In the genomic region with DNA sequence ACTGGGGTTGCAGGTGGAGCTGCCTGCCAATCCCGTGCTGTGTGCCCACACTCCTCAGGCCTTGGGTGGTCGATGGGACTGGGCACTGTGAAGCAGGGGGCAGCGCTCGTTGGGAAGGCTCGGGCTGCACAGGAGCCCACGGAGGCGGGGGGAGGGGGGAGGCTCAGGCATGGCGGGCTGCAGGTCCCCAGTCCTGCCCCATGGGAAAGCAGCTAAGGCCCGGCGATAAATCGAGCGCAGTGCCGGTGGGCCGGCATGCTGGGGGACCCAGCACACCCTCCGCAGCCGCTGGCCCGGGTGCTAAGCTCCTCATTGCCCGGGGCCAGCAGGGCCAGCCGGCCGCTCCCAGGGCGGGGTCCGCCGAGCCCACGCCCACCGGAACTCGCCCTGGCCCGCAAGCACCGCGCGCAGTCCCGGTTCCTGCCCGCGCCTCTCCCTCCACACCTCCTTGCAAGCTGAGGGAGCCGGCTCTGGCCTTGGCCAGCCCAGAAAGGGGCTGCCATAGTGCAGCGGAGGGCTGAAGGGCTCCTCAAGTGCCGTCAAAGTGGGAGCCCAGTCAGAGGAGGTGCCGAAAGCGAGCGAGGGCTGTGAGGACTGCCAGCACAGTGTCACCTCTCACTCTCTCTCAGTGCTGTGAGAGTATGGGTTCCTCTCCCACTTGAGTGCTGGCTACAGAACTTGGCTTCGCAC, we compare ENCODE assay signal across 26 cellular contexts.
DNase-seq lines count a peak whose midpoint lies in the region; ATAC-seq, FAIRE-seq and TF ChIP-seq lines count a peak whose summit lies in the region.
"Had no signal": no experiment of that assay in that cellular context is flagged by ENCODE, and none has a peak within 500 bp of the region (broad histone marks: within the 10 kb centered on the region; RNA-seq: fewer than 3 reads in every experiment).

No MANE protein-coding gene starts in this region.

- H3K23ac ChIP-seq in mesenchymal stem cell (ENCODE audit: low read length in 2 of 2): no peak overlapping the region

- no peak overlapping the region for H2AK5ac ChIP-seq in mesenchymal stem cell (ENCODE audit: low read length, severe bottlenecking)

- H4K8ac ChIP-seq in mesenchymal stem cell (ENCODE audit: low read length): peak overlapping the region; percentile 37

- no peaks in the 10 kb centered on the region for H3K9me3 ChIP-seq in HepG2 (ENCODE audit: low read length)
- H3K9me3 ChIP-seq in right lobe of liver: no peaks in the 10 kb centered on the region
- no peaks in the 10 kb centered on the region for H3K9me3 ChIP-seq in mesenchymal stem cell (ENCODE audit: control insufficient read depth, low read length)
- H3K9me3 ChIP-seq in testis: no peaks in the 10 kb centered on the region
- H3K9me3 ChIP-seq: BE2C had no signal

- H3K4me3 ChIP-seq in HepG2 (replicated peaks in 1 of 3; ENCODE audit: insufficient read depth in 1 of 3, low read depth in 2 of 3, low read length in 3 of 3) (no peak overlapping the region), right lobe of liver (no peak overlapping the region), mesenchymal stem cell (ENCODE audit: insufficient read depth in 1 of 2, low read depth in 1 of 2, low read length in 2 of 2) (no peak overlapping the region), testis (peak overlapping the region; percentile 31 to 50)
- H3K4me3 ChIP-seq: BLaER1 treated with 17β-estradiol and CSF1 and Interleukin-3, amounts not matched to agents 10 nM and 100 nM had no signal

- no peak overlapping the region for H2BK15ac ChIP-seq in mesenchymal stem cell (ENCODE audit: low read depth, poor library complexity, severe bottlenecking)

- no peak for TF ChIP-seq POLR2A in HepG2 (IDR thresholded peaks at IDR 0.05; ENCODE audit: insufficient read depth in 1 of 2, low read depth in 2 of 2, low read length in 2 of 2)
- no peak for TF ChIP-seq POLR2A in right lobe of liver (IDR thresholded peaks at IDR 0.05)
- no peak for TF ChIP-seq POLR2A in testis (IDR thresholded peaks at IDR 0.05)

- H3K9ac ChIP-seq in HepG2 (ENCODE audit: insufficient read depth, low read depth, low read length) (no peak overlapping the region), mesenchymal stem cell (ENCODE audit: low read length) (no peak overlapping the region)
- H3K9ac ChIP-seq: BLaER1 treated with 17β-estradiol and CSF1 and Interleukin-3, amounts not matched to agents 10 nM and 100 nM had no signal

- H3K4me2 ChIP-seq in HepG2 (ENCODE audit: low read depth, low read length) (no peak overlapping the region), mesenchymal stem cell (ENCODE audit: low read length, poor library complexity, severe bottlenecking) (no peak overlapping the region)
- H3K4me2 ChIP-seq: BLaER1 treated with 17β-estradiol and CSF1 and Interleukin-3, amounts not matched to agents 10 nM and 100 nM had no signal

- H3K14ac ChIP-seq in mesenchymal stem cell (ENCODE audit: low read length in 2 of 2): peak overlapping the region in 1 of 2 experiments; percentile 28

- H3K18ac ChIP-seq in mesenchymal stem cell (ENCODE audit: low read depth in 1 of 2, low read length in 2 of 2): no peak overlapping the region

- CTCF ChIA-PET in HepG2 (lab: Yijun Ruan, JAX; ENCODE audit: low intra/inter-chr PET ratio, low total read pairs): no interaction called here

- no peak overlapping the region for H2BK120ac ChIP-seq in mesenchymal stem cell (ENCODE audit: low read depth, low read length)

- no peaks in the 10 kb centered on the region for H3K79me2 ChIP-seq in HepG2 (ENCODE audit: insufficient read depth, low read length)

- no peak overlapping the region for H2BK12ac ChIP-seq in mesenchymal stem cell (ENCODE audit: low read length in 2 of 2)

- H4K91ac ChIP-seq in mesenchymal stem cell (ENCODE audit: low read length): no peak overlapping the region

- 83% methylated on average over 39 of the region's 40 CpGs for WGBS in HepG2 (ENCODE audit: low lambda C conversion rate)
- 79% methylated on average over 9 of the region's 40 CpGs for WGBS in right lobe of liver (ENCODE audit: insufficient coverage, low coverage, low lambda C conversion rate, missing lambda C conversion rate)
- WGBS in mesenchymal stem cell: 92% methylated on average over 38 of the region's 40 CpGs
- WGBS in testis, 2 donors: 79 to 84% methylated on average over 18 to 38 of the region's 40 CpGs

- ATAC-seq in HepG2 (peak; percentile 18; the same call in 2 of the 3 replicates), right lobe of liver (no peak)

- H3K27me3 ChIP-seq in HepG2 (ENCODE audit: control insufficient read depth in 1 of 2, insufficient read depth in 2 of 2, low read length in 2 of 2) (no peaks in the 10 kb centered on the region), right lobe of liver (no peaks in the 10 kb centered on the region), mesenchymal stem cell (ENCODE audit: control insufficient read depth in 1 of 2, insufficient read depth in 1 of 2, low read length in 2 of 2) (no peaks in the 10 kb centered on the region), testis (no peaks in the 10 kb centered on the region)
- H3K27me3 ChIP-seq: BE2C; BLaER1 treated with 17β-estradiol and CSF1 and Interleukin-3, amounts not matched to agents 10 nM and 100 nM had no signal

- intact Hi-C loops in HepG2 (cut with micrococcal nuclease; ENCODE audit: unreplicated experiment) (no loop called here), right lobe of liver (cut with DNase I) (no loop called here), testis (cut with DNase I; ENCODE audit: low total_unique reads) (no loop called here)

- no peak for TF ChIP-seq EP300 in HepG2 (IDR thresholded peaks at IDR 0.05; ENCODE audit: low read depth in 2 of 2, low read length in 2 of 2)
- no peak for TF ChIP-seq EP300 in HepG2 (CRISPR knock-in tag; IDR thresholded peaks at IDR 0.05; ENCODE audit: borderline replicate concordance)

- no peak overlapping the region for H2BK5ac ChIP-seq in mesenchymal stem cell (ENCODE audit: low read depth, low read length, poor library complexity, severe bottlenecking)

- H3K4me1 ChIP-seq in HepG2 (ENCODE audit: insufficient read depth, low read length) (peaks cover 7% of the 10 kb centered on the region; the same call in 1 of the 2 replicates), right lobe of liver (no peaks in the 10 kb centered on the region), mesenchymal stem cell (ENCODE audit: control insufficient read depth, insufficient read depth, low read depth, low read length) (peaks cover 2% of the 10 kb centered on the region), testis (no peaks in the 10 kb centered on the region)
- H3K4me1 ChIP-seq: BE2C; BLaER1 treated with 17β-estradiol and CSF1 and Interleukin-3, amounts not matched to agents 10 nM and 100 nM had no signal

- H3K4ac ChIP-seq in mesenchymal stem cell (ENCODE audit: low read depth in 1 of 2, low read length in 2 of 2): no peak overlapping the region

- no peaks in the 10 kb centered on the region for H4K20me1 ChIP-seq in HepG2 (ENCODE audit: insufficient read depth, low read length)
- H4K20me1 ChIP-seq: BLaER1 treated with 17β-estradiol and CSF1 and Interleukin-3, amounts not matched to agents 10 nM and 100 nM had no signal

- H3K36me3 ChIP-seq in HepG2 (replicated peaks in 1 of 2; ENCODE audit: control insufficient read depth in 1 of 2, insufficient read depth in 2 of 2, low read length in 2 of 2): no peaks in the 10 kb centered on the region
- no peaks in the 10 kb centered on the region for H3K36me3 ChIP-seq in right lobe of liver
- H3K36me3 ChIP-seq in mesenchymal stem cell (ENCODE audit: control insufficient read depth in 1 of 2, insufficient read depth in 2 of 2, low read depth in 1 of 2, low read length in 2 of 2): peaks cover 0 to 2% of the 10 kb centered on the region in 2 experiments
- H3K36me3 ChIP-seq in testis (ENCODE audit: low read depth, missing control alignments): no peaks in the 10 kb centered on the region
- H3K36me3 ChIP-seq: BE2C; BLaER1 treated with 17β-estradiol and CSF1 and Interleukin-3, amounts not matched to agents 10 nM and 100 nM had no signal

- FAIRE-seq in HepG2 (lab: Jason Lieb, UNC): no peak
- FAIRE-seq: A204.1, D721Med, GM12891, GM18507 had no signal

- H2AFZ ChIP-seq in HepG2 (ENCODE audit: low read length) (no peak overlapping the region), mesenchymal stem cell (ENCODE audit: low read depth, low read length) (no peak overlapping the region)

- DNase-seq in activated gamma-delta T cell (lab: John Stamatoyannopoulos, UW) (peak; percentile 6), activated gamma-delta T cell treated with Interleukin-2 at 50 U/mL for 16 hours (no peak), HepG2 (ENCODE audit: low spot score) (no peak), right lobe of liver (no peak), mesenchymal stem cell (no peak), testis (no peak), SW480 (ENCODE audit: low spot score) (no peak)
- no peak for DNase-seq in stimulated activated naive CD4-positive, alpha-beta T cell (lab: John Stamatoyannopoulos, UW)
- DNase-seq: ACHN; AML-193; BE2C; CD4-positive, alpha-beta T cell; CD8-positive, alpha-beta memory T cell; DMS 273 treated with DMSO at 0.1 percent for 48 hours; DMS79; EL; GDM1; GOT3; H7; HCEC 1CT had no signal

- POLR2A ChIA-PET in HepG2 (lab: Yijun Ruan, JAX): no interaction called here

- BruUV-seq in HepG2 (replicated peaks; lab: Mats Ljungman, UMichigan): no TSS peak

- H3K79me1 ChIP-seq in mesenchymal stem cell (replicated peaks; ENCODE audit: low read length, poor library complexity, severe bottlenecking): no peaks in the 10 kb centered on the region

- no peak for TF ChIP-seq RAD21 in HepG2 (CRISPR knock-in tag; IDR thresholded peaks at IDR 0.05)

- TF ChIP-seq CTCF in HepG2 (CRISPR knock-in tag; IDR thresholded peaks at IDR 0.05) (no peak), right lobe of liver (IDR thresholded peaks at IDR 0.05) (no peak), testis (IDR thresholded peaks at IDR 0.05) (no peak)

- in situ Hi-C loops in HepG2 (cut with HindIII; ENCODE audit: extremely low pct_ligation_motif_present, low pct_unique_long_range_greater_than_20kb): no loop called here

- no peak overlapping the region for H3K27ac ChIP-seq in HepG2 (ENCODE audit: extremely low read length, insufficient read depth, low read length)
- H3K27ac ChIP-seq in right lobe of liver: no peak overlapping the region
- no peak overlapping the region for H3K27ac ChIP-seq in mesenchymal stem cell (ENCODE audit: low read length, poor library complexity, severe bottlenecking)
- no peak overlapping the region for H3K27ac ChIP-seq in testis
- H3K27ac ChIP-seq: 22Rv1; BLaER1 treated with 17β-estradiol and CSF1 and Interleukin-3, amounts not matched to agents 10 nM and 100 nM had no signal

TF ChIP-seq in HepG2, 621 proteins besides CTCF, POLR2A, EP300 and RAD21 (continues in another document):
- TF ChIP-seq THRA (CRISPR knock-in tag; IDR thresholded peaks at IDR 0.05; ENCODE audit: borderline replicate concordance): no peak

Comparison
In these comparisons a context has a peak if more than half of its experiments do, and no peak if none do; other contexts are left out.
1. H3K4me3 ChIP-seq: peak in testis (2 of 2); none in HepG2 (0 of 3), right lobe of liver (0 of 3) and mesenchymal stem cell (0 of 2).